ENCODE assay signal across 8 cellular contexts in genomic region chr2:218710334-218710686, GRCh38. TPM values are rescaled to one million over a fixed set of nuclear protein-coding genes. Genes with fewer than 3 reads are reported as not detected.
DNase-seq lines count a peak whose midpoint lies in the region; ATAC-seq and TF ChIP-seq lines count a peak whose summit lies in the region.

No MANE protein-coding gene starts in this region.

- 63 to 65% methylated on average over 14 of the region's 14 CpGs for WGBS in ectodermal cell, 2 experiments

- H3K27me3 ChIP-seq in MG63 (no peaks in the 10 kb centered on the region), ectodermal cell (ENCODE audit: control insufficient read depth, insufficient read depth, low read length, poor library complexity, severe bottlenecking) (no peaks in the 10 kb centered on the region)

- peaks cover 0 to 3% of the 10 kb centered on the region in 2 donors for H3K27me3 Mint-ChIP-seq in natural killer cell treated with Interleukin-12 subunit alpha and Interleukin-12 subunit beta and Interleukin-15 and Interleukin-18, amount 100 ng/mL, for 72 hours

- peak overlapping the region; percentile 99 for H3K4me3 Mint-ChIP-seq in natural killer cell treated with Interleukin-12 subunit alpha and Interleukin-12 subunit beta and Interleukin-15 and Interleukin-18, amount 100 ng/mL, for 72 hours

- no peak overlapping the region for H3K27ac ChIP-seq in ectodermal cell (ENCODE audit: insufficient read depth, low read depth, low read length, poor library complexity, severe bottlenecking)

- H3K36me3 Mint-ChIP-seq in natural killer cell treated with Interleukin-12 subunit alpha and Interleukin-12 subunit beta and Interleukin-15 and Interleukin-18, amount 100 ng/mL, for 72 hours: no peaks in the 10 kb centered on the region

- no peaks in the 10 kb centered on the region for H3K9me3 ChIP-seq in MG63
- no peaks in the 10 kb centered on the region for H3K9me3 ChIP-seq in ectodermal cell (ENCODE audit: control insufficient read depth, low read length)

- H3K4me1 Mint-ChIP-seq in natural killer cell treated with Interleukin-12 subunit alpha and Interleukin-12 subunit beta and Interleukin-15 and Interleukin-18, amount 100 ng/mL, for 72 hours (ENCODE audit: low read depth in 2 of 2): peaks cover 15 to 29% of the 10 kb centered on the region in 2 donors

- TF ChIP-seq CTCF in AG09309 (IDR thresholded peaks at IDR 0.05; ENCODE audit: control insufficient read depth, insufficient read depth, low read depth, low read length, missing control alignments): no peak

- H3K36me3 ChIP-seq in MG63 (peaks cover 10% of the 10 kb centered on the region), ectodermal cell (ENCODE audit: control insufficient read depth, insufficient read depth, low read length) (peaks cover 3% of the 10 kb centered on the region)

- H3K9me3 Mint-ChIP-seq in natural killer cell treated with Interleukin-12 subunit alpha and Interleukin-12 subunit beta and Interleukin-15 and Interleukin-18, amount 100 ng/mL, for 72 hours: no peaks in the 10 kb centered on the region

- ATAC-seq in natural killer cell treated with Interleukin-12 subunit alpha and Interleukin-12 subunit beta and Interleukin-15 and Interleukin-18, amount 100 ng/mL, for 72 hours: no peak
- ATAC-seq in HG02870 (IDR thresholded peaks at IDR 0.05; ENCODE audit: unreplicated experiment): no peak

- DNase-seq in AG09309 (ENCODE audit: low read depth) (no peak), MG63 (no peak), iPS-NIHi11 (ENCODE audit: low spot score) (no peak), NCI-H187 treated with DMSO at 0.1 percent for 48 hours (lab: John Stamatoyannopoulos, UW) (no peak), SHP77 treated with DMSO at 0.1 percent for 48 hours (lab: John Stamatoyannopoulos, UW) (no peak)
- no peak for DNase-seq in natural killer cell treated with Interleukin-12 subunit alpha and Interleukin-12 subunit beta and Interleukin-15 and Interleukin-18, amount 100 ng/mL, for 72 hours (ENCODE audit: low spot score)

- H3K4me3 ChIP-seq in AG09309 (ENCODE audit: control insufficient read depth, low read depth, low read length) (peak overlapping the region; percentile 39), MG63 (peak overlapping the region; percentile 82), ectodermal cell (ENCODE audit: insufficient read depth, low read depth, low read length) (peak overlapping the region; percentile 70)

- H3K4me1 ChIP-seq in ectodermal cell (ENCODE audit: control insufficient read depth, insufficient read depth, low read length): peaks cover 4% of the 10 kb centered on the region

- peak overlapping the region in 1 of 2 donors; percentile 78 for H3K27ac Mint-ChIP-seq in natural killer cell treated with Interleukin-12 subunit alpha and Interleukin-12 subunit beta and Interleukin-15 and Interleukin-18, amount 100 ng/mL, for 72 hours

RNA-seq across cellular contexts. Expression of gene TTLL4, which starts 0.3 kb away (rescaled TPM):
- 0.69 and 4.5 TPM in 2 replicates for total RNA-seq in MG63 (2014; rRNA removed; shearing (Covaris generic); ENCODE audit: low replicate concordance)
- polyA plus RNA-seq in ectodermal cell (2013, experiment 1 of 4): 72.5 TPM
- polyA plus RNA-seq in ectodermal cell (2013, experiment 2 of 4): 81.6 TPM
- 67.2 TPM for polyA plus RNA-seq in ectodermal cell (2013, experiment 3 of 4)
- 59.8 TPM for polyA plus RNA-seq in ectodermal cell (2013, experiment 4 of 4)
- total RNA-seq in natural killer cell treated with Interleukin-12 subunit alpha and Interleukin-12 subunit beta and Interleukin-15 and Interleukin-18, amount 100 ng/mL, for 72 hours: 10 to 100 TPM; 36.2 to 66.3 TPM

RNA-seq across cellular contexts. Expression of gene STK36, which starts 38.4 kb away (rescaled TPM):
- 1.9 and 11.8 TPM in 2 replicates for total RNA-seq in MG63 (2014; rRNA removed; shearing (Covaris generic); ENCODE audit: low replicate concordance)
- 72.9 TPM for polyA plus RNA-seq in ectodermal cell (2013, experiment 1 of 4)
- 62.6 TPM for polyA plus RNA-seq in ectodermal cell (2013, experiment 2 of 4)
- 48.4 TPM for polyA plus RNA-seq in ectodermal cell (2013, experiment 3 of 4)
- 65.2 TPM for polyA plus RNA-seq in ectodermal cell (2013, experiment 4 of 4)
- 10 to 100 TPM; 13.5 to 37.4 TPM for total RNA-seq in natural killer cell treated with Interleukin-12 subunit alpha and Interleukin-12 subunit beta and Interleukin-15 and Interleukin-18, amount 100 ng/mL, for 72 hours

RNA-seq across cellular contexts. Expression of gene RNF25, which starts 38.5 kb away (rescaled TPM):
- total RNA-seq in MG63 (2014; rRNA removed; shearing (Covaris generic); ENCODE audit: low replicate concordance): 29.2 and 32.1 TPM in 2 replicates
- polyA plus RNA-seq in ectodermal cell (2013, experiment 1 of 4): 25.3 TPM
- 27.1 TPM for polyA plus RNA-seq in ectodermal cell (2013, experiment 2 of 4)
- polyA plus RNA-seq in ectodermal cell (2013, experiment 3 of 4): 35.0 TPM
- 30.5 TPM for polyA plus RNA-seq in ectodermal cell (2013, experiment 4 of 4)
- total RNA-seq in natural killer cell treated with Interleukin-12 subunit alpha and Interleukin-12 subunit beta and Interleukin-15 and Interleukin-18, amount 100 ng/mL, for 72 hours: 10 to 100 TPM; 22.3 to 30.3 TPM

RNA-seq across cellular contexts. Expression of gene BCS1L, which starts 50.8 kb away (rescaled TPM):
- 22.3 and 53.1 TPM in 2 replicates for total RNA-seq in MG63 (2014; rRNA removed; shearing (Covaris generic); ENCODE audit: low replicate concordance)
- polyA plus RNA-seq in ectodermal cell (2013, experiment 1 of 4): 39.0 TPM
- polyA plus RNA-seq in ectodermal cell (2013, experiment 2 of 4): 39.6 TPM
- 33.8 TPM for polyA plus RNA-seq in ectodermal cell (2013, experiment 3 of 4)
- polyA plus RNA-seq in ectodermal cell (2013, experiment 4 of 4): 37.4 TPM
- total RNA-seq in natural killer cell treated with Interleukin-12 subunit alpha and Interleukin-12 subunit beta and Interleukin-15 and Interleukin-18, amount 100 ng/mL, for 72 hours: 10 to 100 TPM; 54.0 to 91.3 TPM

RNA-seq across cellular contexts. Expression of gene ZNF142, which starts 50.9 kb away (rescaled TPM):
- 2.1 and 2.6 TPM in 2 replicates for total RNA-seq in MG63 (2014; rRNA removed; shearing (Covaris generic); ENCODE audit: low replicate concordance)
- 25.5 TPM for polyA plus RNA-seq in ectodermal cell (2013, experiment 1 of 4)
- polyA plus RNA-seq in ectodermal cell (2013, experiment 2 of 4): 26.6 TPM
- 20.1 TPM for polyA plus RNA-seq in ectodermal cell (2013, experiment 3 of 4)
- polyA plus RNA-seq in ectodermal cell (2013, experiment 4 of 4): 19.5 TPM
- total RNA-seq in natural killer cell treated with Interleukin-12 subunit alpha and Interleukin-12 subunit beta and Interleukin-15 and Interleukin-18, amount 100 ng/mL, for 72 hours: 10 to 100 TPM; 51.1 to 86.6 TPM
